ENCODE assay signal across 8 cellular contexts in genomic region chr1:27830621-27831424, GRCh38. TPM values are rescaled to one million over a fixed set of nuclear protein-coding genes. Genes with fewer than 3 reads are reported as not detected.
A peak's percentile ranks its signal among the peaks of the same experiment; 100 is the strongest.
DNase-seq lines count a peak whose midpoint lies in the region; ATAC-seq and TF ChIP-seq lines count a peak whose summit lies in the region.

TSS of gene PPP1R8 (plus strand) at chr1:27830782. CDS start at chr1:27830836, 54 bp downstream.

- peak; percentile 79 for DNase-seq in BJ (ENCODE audit: low read depth)
- peak; percentile 96 for DNase-seq in NCI-H748 (lab: John Stamatoyannopoulos, UW; ENCODE audit: unreplicated experiment)
- peak; percentile 85 for DNase-seq in activated CD4-positive, alpha-beta T cell treated with anti-CD3 and anti-CD28 coated beads, Interleukin-2, amount 50 U/mL, for 4 hours
- peak; percentile 89 to 96 for DNase-seq in dermis microvascular lymphatic vessel endothelial cell (ENCODE audit: low read depth in 2 of 2)
- peak; percentile 93 for DNase-seq in stimulated activated CD4-positive, alpha-beta T cell treated with anti-CD3 and anti-CD28 coated beads, Interleukin-4, amount 100 ng/mL, for 24 hours

- peak within 1 kb of the TSS; percentile 88 to 89 for H3K9ac ChIP-seq in liver (ENCODE audit: low read depth in 1 of 2, low read length in 2 of 2)

- H3K4me3 ChIP-seq in BJ (ENCODE audit: low read depth, low read length): peak within 1 kb of the TSS; percentile 69
- H3K4me3 ChIP-seq in liver (ENCODE audit: low read depth in 1 of 3, low read length in 3 of 3): peak within 1 kb of the TSS; percentile 82 to 91 (median 89)

- under 1% methylated on average over 60 of the region's 60 CpGs for WGBS in liver

- CTCF ChIA-PET in BJ (lab: Yijun Ruan, JAX): interaction anchor here (0.9 kb wide), 1 partner anchor 162 kb away, joined by 5 read pairs; no protein-coding TSS in a partner anchor

- H3K27ac ChIP-seq in liver (ENCODE audit: low read depth in 1 of 2, low read length in 2 of 2): peak within 1 kb of the TSS; percentile 78 to 86

- no peaks in the 10 kb centered on the region for H3K9me3 ChIP-seq in liver (ENCODE audit: control insufficient read depth in 4 of 4, low read length in 3 of 4)

- POLR2A ChIA-PET in BJ (lab: Charles Lee): interaction anchor here (0.6 to 1.0 kb wide), 4 partner anchors 14 to 202 kb away, joined by 3 to 7 read pairs (median 3); partner anchors contain the start of gene FAM76A

- H3K27me3 ChIP-seq in BJ (ENCODE audit: control insufficient read depth, insufficient read depth, low read length) (no peaks in the 10 kb centered on the region), liver (ENCODE audit: control insufficient read depth in 4 of 4, insufficient read depth in 4 of 4, low read length in 3 of 4) (no peaks in the 10 kb centered on the region)

- TF ChIP-seq RAD21 in liver (IDR thresholded peaks at IDR 0.05): peak; percentile 57 to 60

- peak; percentile 90 for ATAC-seq in GM19324 (IDR thresholded peaks at IDR 0.05; ENCODE audit: low FRiP score, unreplicated experiment)
- ATAC-seq in HG03520 (IDR thresholded peaks at IDR 0.05; ENCODE audit: unreplicated experiment): peak; percentile 96

- H3K4me1 ChIP-seq in liver (ENCODE audit: control insufficient read depth in 4 of 4, insufficient read depth in 4 of 4, low read length in 3 of 4): peaks cover 0 to 20% (median 13%) of the 10 kb centered on the region in 4 donors

- H3K36me3 ChIP-seq in BJ (ENCODE audit: control insufficient read depth, insufficient read depth, low read length) (no peaks in the 10 kb centered on the region), liver (ENCODE audit: control insufficient read depth in 4 of 4, insufficient read depth in 3 of 4, low read depth in 1 of 4, low read length in 3 of 4) (peaks cover 0 to 11% (median 8%) of the 10 kb centered on the region in 4 donors)

- TF ChIP-seq CTCF in BJ (IDR thresholded peaks at IDR 0.05; ENCODE audit: insufficient read depth, low read depth, low read length): no peak
- no peak for TF ChIP-seq CTCF in liver (IDR thresholded peaks at IDR 0.05; ENCODE audit: low read depth, low read length, missing input control)

TF ChIP-seq in liver, 16 proteins besides CTCF, POLR2A, EP300 and RAD21:
- TF ChIP-seq JUND (IDR thresholded peaks at IDR 0.05): peak in 1 of 2 donors; percentile 38
- TF ChIP-seq EGR1 (IDR thresholded peaks at IDR 0.05; ENCODE audit: low read depth in 2 of 2): peak in 1 of 2 donors; percentile 71
- TF ChIP-seq NR2F2 (IDR thresholded peaks at IDR 0.05): no peak
- TF ChIP-seq TAF1 (conservative IDR thresholded peaks at IDR 0.05): peak; percentile 86
- TF ChIP-seq HNF4G (IDR thresholded peaks at IDR 0.05): no peak
- TF ChIP-seq FOXA2 (IDR thresholded peaks at IDR 0.05): no peak
- peak in 1 of 2 donors; percentile 82 for TF ChIP-seq GABPA (IDR thresholded peaks at IDR 0.05 in 1 of 2, conservative IDR thresholded peaks at IDR 0.05 in 1 of 2)
- TF ChIP-seq RXRA (IDR thresholded peaks at IDR 0.05): peak; percentile 18 to 49
- peak; percentile 87 for TF ChIP-seq REST (IDR thresholded peaks at IDR 0.05)
- TF ChIP-seq ZBTB33 (IDR thresholded peaks at IDR 0.05): peak; percentile 89
- TF ChIP-seq YY1 (IDR thresholded peaks at IDR 0.05): peak; percentile 99
- peak; percentile 66 for TF ChIP-seq SP1 (IDR thresholded peaks at IDR 0.05)
- no peak for TF ChIP-seq ATF3 (IDR thresholded peaks at IDR 0.05)
- TF ChIP-seq FOXA1 (IDR thresholded peaks at IDR 0.05): no peak
- peak in 1 of 2 donors; percentile 33 for TF ChIP-seq HNF4A (conservative IDR thresholded peaks at IDR 0.05)
- peak; percentile 88 for TF ChIP-seq MAX (IDR thresholded peaks at IDR 0.05)

RNA-seq across cellular contexts. Expression of gene PPP1R8, which starts in this region (rescaled TPM):
- polyA plus RNA-seq in BJ (2011; rRNA removed) (54.7 and 59.8 TPM in 2 replicates), liver (10 to 100 TPM in 1 of 2 donors, 1 to 10 TPM in 1; 3.1 to 15.9 TPM)
- polyA minus RNA-seq in BJ (2011; rRNA and poly(A)+ RNA removed): 44.9 and 77.4 TPM in 2 replicates
- total RNA-seq in dermis microvascular lymphatic vessel endothelial cell (48.3 and 50.2 TPM in 2 replicates), liver (10 to 100 TPM; 19.0 to 20.5 TPM)

Comparison
In these comparisons a context has a peak if more than half of its experiments do, and no peak if none do; other contexts are left out.
1. Peak in every context shown above with its lines: DNase-seq, ATAC-seq, H3K4me3 ChIP-seq and H3K27ac ChIP-seq.